ENCODE assay signal across 11 cellular contexts in the genomic region with DNA sequence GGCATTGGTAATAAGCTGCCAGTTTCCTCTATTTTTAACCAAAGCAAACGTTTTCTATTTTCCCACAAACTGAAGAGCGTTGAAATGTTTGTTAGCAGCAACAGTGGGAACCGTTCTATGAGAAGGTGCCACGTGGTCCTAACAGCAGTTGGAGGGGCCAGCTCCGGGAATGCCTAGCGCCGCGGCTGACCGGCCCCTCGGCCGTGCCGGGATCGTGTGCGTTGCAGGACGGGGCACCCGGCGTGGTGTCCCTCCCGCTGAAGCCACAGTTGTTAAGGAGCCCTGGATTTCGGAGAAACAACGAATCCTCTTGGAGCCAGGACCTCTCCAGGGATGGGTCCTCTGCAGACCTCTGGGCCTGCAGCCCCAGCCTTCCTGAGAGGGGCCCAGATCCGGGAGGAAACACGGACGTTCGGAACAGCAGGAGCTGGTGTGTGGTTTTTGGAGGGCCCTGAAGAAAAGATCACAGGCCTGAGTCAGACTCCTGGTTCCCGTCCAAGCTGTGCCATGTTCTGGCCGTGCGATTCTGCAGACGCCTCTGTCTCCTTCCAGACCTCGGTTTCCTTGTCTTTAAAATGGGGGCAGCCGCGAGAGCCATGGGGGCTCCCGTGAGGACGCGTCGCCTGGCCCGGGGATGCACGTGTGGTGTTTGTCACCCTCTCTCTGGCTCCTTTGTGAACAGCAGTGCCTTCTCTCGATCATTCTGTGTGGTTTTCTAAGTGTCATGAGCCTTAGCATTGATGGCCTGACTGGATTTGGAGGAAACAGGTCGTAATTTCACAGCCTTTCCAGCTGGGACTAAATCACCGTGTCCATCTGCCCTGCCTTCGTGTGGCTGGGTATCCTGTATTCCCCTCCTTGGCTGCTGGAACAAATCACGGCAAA. TPM values are rescaled to one million over a fixed set of nuclear protein-coding genes. Genes with fewer than 3 reads are reported as not detected.
DNase-seq lines count a peak whose midpoint lies in the region; ATAC-seq, FAIRE-seq and TF ChIP-seq lines count a peak whose summit lies in the region.
"Had no signal": no experiment of that assay in that cellular context is flagged by ENCODE, and none has a peak within 500 bp of the region (broad histone marks: within the 10 kb centered on the region; RNA-seq: fewer than 3 reads in every experiment).

No MANE protein-coding gene starts in this region.

- TF ChIP-seq CTCF in astrocyte of the cerebellum (IDR thresholded peaks at IDR 0.05; ENCODE audit: low read depth, low read length, missing control alignments), result no peak
- no peak for TF ChIP-seq CTCF in fibroblast of villous mesenchyme (IDR thresholded peaks at IDR 0.05; ENCODE audit: insufficient read depth, low read depth, low read length)
- TF ChIP-seq CTCF in mucosa of descending colon (IDR thresholded peaks at IDR 0.05), result no peak

- H3K4me3 ChIP-seq in astrocyte of the cerebellum (ENCODE audit: low read depth, low read length) (no peak overlapping the region), fibroblast of villous mesenchyme (ENCODE audit: low read depth, low read length) (no peak overlapping the region), skin epidermis (no peak overlapping the region), small intestine (ENCODE audit: low read depth in 1 of 2, low read length in 2 of 2) (no peak overlapping the region), mucosa of descending colon (no peak overlapping the region)

- intact Hi-C loops in mucosa of descending colon (cut with DNase I, micrococcal nuclease), result no loop called here

- DNase-seq in Daoy (ENCODE audit: low read depth) (peak; percentile 86), astrocyte of the cerebellum (ENCODE audit: low read depth) (peak; percentile 75), fibroblast of villous mesenchyme (ENCODE audit: low read depth) (peak; percentile 75), iPS-NIHi11 (ENCODE audit: low spot score) (no peak), small intestine (no peak), mucosa of descending colon (no peak)
- DNase-seq: activated CD8-positive, alpha-beta memory T cell treated with anti-CD3 and anti-CD28 coated beads, Interleukin-2, amount 10 ng/mL, durations not matched to agents 7 days and 5 days had no signal

- H3K27ac ChIP-seq in skin epidermis, result peak overlapping the region in 17 of 21 experiments; percentile 5 to 92 (median 78)
- peak overlapping the region in 1 of 2 donors; percentile 87 for H3K27ac ChIP-seq in small intestine (ENCODE audit: low read depth in 1 of 2, low read length in 1 of 2)

- in situ Hi-C loops in astrocyte of the cerebellum (cut with HindIII; ENCODE audit: low sequenced_read_pairs), result no loop called here

- H3K36me3 ChIP-seq in small intestine (ENCODE audit: control insufficient read depth in 2 of 2, insufficient read depth in 2 of 2, low read length in 2 of 2), result peaks cover 0 to 1% of the 10 kb centered on the region in 2 donors
- H3K36me3 ChIP-seq in mucosa of descending colon (ENCODE audit: low read depth), result no peaks in the 10 kb centered on the region

- WGBS in small intestine, 3 donors, result 74 to 86% (median 83%) methylated on average over 42 of the region's 42 CpGs

- H3K4me1 ChIP-seq in small intestine (ENCODE audit: control insufficient read depth in 2 of 2, insufficient read depth in 1 of 2, low read depth in 1 of 2, low read length in 1 of 2) (peaks cover 0 to 5% of the 10 kb centered on the region in 2 donors), mucosa of descending colon (ENCODE audit: low read depth) (peaks cover 2% of the 10 kb centered on the region)

- no peaks in the 10 kb centered on the region for H3K27me3 ChIP-seq in small intestine (ENCODE audit: control insufficient read depth in 2 of 2, insufficient read depth in 2 of 2, low read length in 2 of 2)

- FAIRE-seq in small intestine (lab: Jason Lieb, UNC), result no peak

- ATAC-seq in HG03469 (IDR thresholded peaks at IDR 0.05; ENCODE audit: unreplicated experiment) (no peak), mucosa of descending colon (no peak)
- ATAC-seq: activated CD8-positive, alpha-beta memory T cell treated with anti-CD3 and anti-CD28 coated beads, Interleukin-2, amount 10 ng/mL, durations not matched to agents 7 days and 5 days had no signal

- no peaks in the 10 kb centered on the region for H3K9me3 ChIP-seq in small intestine (ENCODE audit: control insufficient read depth, low read depth)
- H3K9me3 ChIP-seq in mucosa of descending colon, result no peaks in the 10 kb centered on the region

RNA-seq across cellular contexts. Expression of gene FAM20C, which starts 40.4 kb away (rescaled TPM):
- 48.8 and 48.9 TPM in 2 replicates for total RNA-seq in Daoy (2014; rRNA removed; shearing (Covaris generic))
- total RNA-seq in fibroblast of villous mesenchyme (16.8 and 33.2 TPM in 2 replicates), mucosa of descending colon (10 to 100 TPM; 20.7 to 47.7 (median 26.5) TPM)
- 10 to 100 TPM; 19.7 to 35.1 (median 29.1) TPM for polyA plus RNA-seq in small intestine

RNA-seq across cellular contexts. Expression of gene FOXL3, which starts 57.2 kb away (rescaled TPM):
- total RNA-seq in Daoy (2014; rRNA removed; shearing (Covaris generic)), result not detected in 2 replicates
- total RNA-seq in fibroblast of villous mesenchyme (not detected in 2 replicates), mucosa of descending colon (under 1 TPM in 1 of 3 donors, not detected in 2; 0.43 TPM)
- not detected for polyA plus RNA-seq in small intestine
- total RNA-seq: activated CD8-positive, alpha-beta memory T cell treated with anti-CD3 and anti-CD28 coated beads, Interleukin-2, amount 10 ng/mL, durations not matched to agents 7 days and 5 days; NCI-H460; omental fat pad had no signal

Comparison
In these comparisons a context has a peak if more than half of its experiments do, and no peak if none do; other contexts are left out.
1. DNase-seq: peak in Daoy (single experiment), astrocyte of the cerebellum (single experiment) and fibroblast of villous mesenchyme (single experiment); none in iPS-NIHi11 (single experiment), small intestine (single experiment) and mucosa of descending colon (0 of 3).